Comparison of ENCODE assay signal across 8 cellular contexts in genomic region chr14:105020815-105021655, GRCh38. TPM values are rescaled to one million over a fixed set of nuclear protein-coding genes. Genes with fewer than 3 reads are reported as not detected.
DNase-seq lines count a peak whose midpoint lies in the region; ATAC-seq and TF ChIP-seq lines count a peak whose summit lies in the region.

CDCA4 (minus strand) TSS chr14:105021083; CDS start chr14:105011929, 9,154 bp downstream.

- H3K9me2 ChIP-seq in SK-N-SH: no peaks in the 10 kb centered on the region

- no peak for TF ChIP-seq RAD21 in SK-N-SH (IDR thresholded peaks at IDR 0.05; ENCODE audit: low read length)

- TF ChIP-seq POLR2A in NB4 (IDR thresholded peaks at IDR 0.05; ENCODE audit: extremely low read depth, insufficient read length): peak; percentile 84

- H3K4me1 ChIP-seq in SK-N-SH (ENCODE audit: control insufficient read depth in 1 of 2, insufficient read depth in 2 of 2, low read depth in 1 of 2, low read length in 1 of 2) (peaks cover 22 to 51% of the 10 kb centered on the region in 2 experiments; a peak in 2 of 4 replicates), osteoblast (ENCODE audit: insufficient read depth, low read length) (peaks cover 58% of the 10 kb centered on the region), thoracic aorta (ENCODE audit: control insufficient read depth in 1 of 2, low read depth in 2 of 2) (peaks cover 0 to 28% of the 10 kb centered on the region in 2 donors)

- H3K36me3 ChIP-seq in GM06990 (ENCODE audit: control insufficient read depth, insufficient read depth, low read length) (peaks cover 1% of the 10 kb centered on the region), SK-N-SH (replicated peaks in 1 of 2; ENCODE audit: control insufficient read depth in 1 of 2, insufficient read depth in 2 of 2, low read length in 1 of 2) (peaks cover 0 to 3% of the 10 kb centered on the region in 2 experiments), osteoblast (ENCODE audit: insufficient read depth, low read length) (no peaks in the 10 kb centered on the region), thoracic aorta (no peaks in the 10 kb centered on the region)

- DNase-seq in GM06990 (ENCODE audit: extremely low read depth, insufficient read length) (peak; percentile 98), NB4 (ENCODE audit: low read depth) (peak; percentile 96), SK-N-SH (peak; percentile 100), globus pallidus (ENCODE audit: low spot score) (peak; percentile 96), osteoblast (ENCODE audit: insufficient read length, low spot score, missing footprints) (peak; percentile 100), thoracic aorta (ENCODE audit: low spot score) (peak; percentile 87)
- peak; percentile 99 for DNase-seq in activated naive CD4-positive, alpha-beta T cell treated with anti-CD3 and anti-CD28 coated beads, Interleukin-2, amount 50 U/mL, for 16 hours

- peaks cover 40% of the 10 kb centered on the region for H3F3A ChIP-seq in SK-N-SH (replicated peaks; ENCODE audit: insufficient read depth)

- H3K4me3 ChIP-seq in GM06990 (replicated peaks; ENCODE audit: low read depth, low read length) (peak within 1 kb of the TSS; percentile 81), NB4 (ENCODE audit: low read depth, low read length) (peak within 1 kb of the TSS; percentile 81), SK-N-SH (ENCODE audit: low read depth in 2 of 2, low read length in 1 of 2) (peak within 1 kb of the TSS; percentile 75 to 77), osteoblast (ENCODE audit: insufficient read depth, low read length) (peak within 1 kb of the TSS; percentile 83), thoracic aorta (peak within 1 kb of the TSS; percentile 83)

- H4K20me1 ChIP-seq in SK-N-SH (ENCODE audit: insufficient read depth): peaks cover 35% of the 10 kb centered on the region
- H4K20me1 ChIP-seq in osteoblast (ENCODE audit: insufficient read depth, low read length): peaks cover 4% of the 10 kb centered on the region

- peak within 1 kb of the TSS; percentile 96 for H3K9ac ChIP-seq in SK-N-SH

- H3K9me3 ChIP-seq in SK-N-SH: no peaks in the 10 kb centered on the region
- H3K9me3 ChIP-seq in osteoblast (ENCODE audit: low read depth, low read length): no peaks in the 10 kb centered on the region
- H3K9me3 ChIP-seq in thoracic aorta: no peaks in the 10 kb centered on the region

- H3K27ac ChIP-seq in SK-N-SH (ENCODE audit: low read depth in 2 of 2, low read length in 1 of 2) (peak within 1 kb of the TSS; percentile 89 to 99), osteoblast (ENCODE audit: low read depth, low read length) (peak within 1 kb of the TSS; percentile 88), thoracic aorta (peak within 1 kb of the TSS; percentile 42 to 51)

- peak within 1 kb of the TSS; percentile 98 for H3K4me2 ChIP-seq in SK-N-SH
- H3K4me2 ChIP-seq in osteoblast (ENCODE audit: insufficient read depth, low read length): peak within 1 kb of the TSS; percentile 93

- ATAC-seq in HG02571 (IDR thresholded peaks at IDR 0.05; ENCODE audit: unreplicated experiment) (peak; percentile 73), thoracic aorta (ENCODE audit: insufficient number of reproducible peaks, low FRiP score, low read depth) (peak; percentile 85)

- H3K27me3 ChIP-seq in GM06990 (replicated peaks; ENCODE audit: control insufficient read depth, insufficient read depth, low read length) (no peaks in the 10 kb centered on the region), SK-N-SH (ENCODE audit: insufficient read depth) (no peaks in the 10 kb centered on the region), osteoblast (ENCODE audit: insufficient read depth, low read length) (no peaks in the 10 kb centered on the region), thoracic aorta (replicated peaks; ENCODE audit: insufficient read depth) (no peaks in the 10 kb centered on the region)

- H3K79me2 ChIP-seq in SK-N-SH (ENCODE audit: insufficient read depth) (peaks cover 64% of the 10 kb centered on the region), osteoblast (ENCODE audit: insufficient read depth, low read length) (peaks cover 59% of the 10 kb centered on the region)

- 0 out of 4 replicates have a peak, but pooled peaks of 1 of the 2 experiments have one; percentile 7 for TF ChIP-seq EP300 in SK-N-SH (IDR thresholded peaks at IDR 0.05; ENCODE audit: borderline replicate concordance in 1 of 2, low read depth in 1 of 2, low read length in 1 of 2)

- no peak for TF ChIP-seq CTCF in GM06990 (IDR thresholded peaks at IDR 0.05; ENCODE audit: insufficient read depth, low read length, poor library complexity, severe bottlenecking)
- TF ChIP-seq CTCF in NB4 (IDR thresholded peaks at IDR 0.05; ENCODE audit: low read depth, low read length): no peak
- TF ChIP-seq CTCF in SK-N-SH (IDR thresholded peaks at IDR 0.05): no peak
- no peak for TF ChIP-seq CTCF in osteoblast (IDR thresholded peaks at IDR 0.05; ENCODE audit: extremely low read depth, low read depth, low read length)
- no peak for TF ChIP-seq CTCF in thoracic aorta (IDR thresholded peaks at IDR 0.05)

- H2AFZ ChIP-seq in SK-N-SH (ENCODE audit: low read depth) (no peak within 1 kb of the TSS; the same call in 1 of the 2 replicates), osteoblast (ENCODE audit: low read length) (peak within 1 kb of the TSS; percentile 91)

- WGBS in SK-N-SH (ENCODE audit: low lambda C conversion rate): 1% methylated on average over 13 of the region's 115 CpGs

- POLR2A ChIA-PET in SK-N-SH (lab: Yijun Ruan, JAX): interaction anchor here (0.7 to 1.0 kb wide), 3 partner anchors 37 to 269 kb away, joined by 3 to 8 read pairs (median 3); no protein-coding TSS in a partner anchor

- CTCF ChIA-PET in SK-N-SH (lab: Yijun Ruan, JAX): interaction anchor here (1.0 to 10.9 kb wide), 7 partner anchors 25 to 195 kb away, joined by 3 to 138 read pairs (median 4); no protein-coding TSS in a partner anchor

TF ChIP-seq in SK-N-SH, 30 proteins besides CTCF, POLR2A, EP300 and RAD21 (continues in another document):
- TF ChIP-seq ELF1 (IDR thresholded peaks at IDR 0.05): no peak
- peak; percentile 78 for TF ChIP-seq USF2 (IDR thresholded peaks at IDR 0.05; ENCODE audit: borderline replicate concordance, low read depth, low read length)
- TF ChIP-seq SMC3 (IDR thresholded peaks at IDR 0.05; ENCODE audit: low read depth, low read length): no peak
- no peak for TF ChIP-seq GABPA (IDR thresholded peaks at IDR 0.05; ENCODE audit: low read depth)
- no peak for TF ChIP-seq ZBTB33 (IDR thresholded peaks at IDR 0.05; ENCODE audit: borderline replicate concordance, low read depth)
- peak; percentile 94 for TF ChIP-seq USF1 (IDR thresholded peaks at IDR 0.05; ENCODE audit: borderline replicate concordance, low read depth)
- peak; percentile 77 for TF ChIP-seq TAF1 (IDR thresholded peaks at IDR 0.05; ENCODE audit: borderline replicate concordance, low read depth, low read length)

RNA-seq across cellular contexts. Expression of gene CDCA4, which starts in this region (rescaled TPM):
- polyA plus RNA-seq in SK-N-SH (2012; rRNA removed): 23.7 and 26.8 TPM in 2 replicates
- 15.1 and 21.2 TPM in 2 replicates for polyA plus RNA-seq in SK-N-SH (2012; cell fraction: cytosol; rRNA removed)
- 15.7 and 19.5 TPM in 2 replicates for polyA plus RNA-seq in SK-N-SH (2012; cell fraction: nucleus; rRNA removed)
- total RNA-seq in osteoblast: 13.3 and 13.8 TPM in 2 replicates
- 1 to 10 TPM; 1.6 to 6.5 TPM for total RNA-seq in thoracic aorta

Comparison
In these comparisons a context has a peak if more than half of its experiments do, and no peak if none do; other contexts are left out.
1. Peak in every context shown above with its lines: DNase-seq, ATAC-seq, H3K4me3 ChIP-seq and H3K27ac ChIP-seq.